In the genomic region with DNA sequence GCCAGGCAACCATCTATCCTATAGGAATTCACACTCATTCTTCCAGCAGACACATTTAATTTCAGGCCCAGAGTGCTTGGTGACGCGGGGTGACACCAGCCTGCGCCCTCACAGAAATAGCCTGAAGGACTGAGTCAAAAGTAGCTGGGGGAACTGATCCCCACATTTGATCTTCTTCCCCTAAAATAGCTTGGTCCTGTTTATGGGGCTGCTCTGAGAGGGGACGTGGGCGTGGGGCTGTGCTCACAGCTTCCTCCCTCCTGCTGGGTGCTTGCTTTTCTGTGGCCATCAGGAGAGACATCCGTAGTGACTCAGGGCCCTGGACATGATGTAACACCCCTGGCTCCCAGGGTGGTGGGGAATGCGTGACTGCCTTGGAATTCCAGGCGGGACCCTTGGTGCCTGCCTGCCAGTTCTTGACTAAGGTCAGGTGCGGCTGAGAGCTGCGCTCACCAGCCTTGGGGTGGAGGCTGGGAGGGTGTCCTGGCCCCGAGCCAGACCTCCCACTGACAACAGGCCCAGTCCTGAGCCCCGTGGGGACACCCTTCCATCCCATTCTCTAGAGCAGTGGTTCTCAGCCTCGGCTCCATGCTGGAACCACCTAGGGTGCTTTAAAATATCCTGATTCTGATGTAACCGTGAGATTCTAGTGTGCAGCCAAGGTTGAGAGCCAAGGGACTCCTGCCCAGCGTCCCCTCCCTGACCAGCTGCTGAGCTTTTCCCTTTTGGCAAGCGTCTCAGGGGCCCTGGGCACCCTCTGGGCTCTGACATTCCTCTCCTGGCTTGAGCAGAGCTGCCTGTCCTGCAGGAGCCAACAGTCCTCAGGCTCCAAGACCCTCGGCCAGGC, we compare ENCODE assay signal across 8 cellular contexts. TPM values are rescaled to one million over a fixed set of nuclear protein-coding genes. Genes with fewer than 3 reads are reported as not detected.
DNase-seq lines count a peak whose midpoint lies in the region; ATAC-seq lines count a peak whose summit lies in the region.

No MANE protein-coding gene starts in this region.

- H3K4me1 Mint-ChIP-seq in activated CD4-positive, alpha-beta T cell treated with anti-CD3 and anti-CD28 coated beads for 36 hours, result peaks cover 17% of the 10 kb centered on the region

- H3K9me3 Mint-ChIP-seq in activated CD4-positive, alpha-beta T cell treated with anti-CD3 and anti-CD28 coated beads for 36 hours (ENCODE audit: low read depth), result no peaks in the 10 kb centered on the region

- intact Hi-C loops in activated CD4-positive, alpha-beta T cell treated with anti-CD3 and anti-CD28 coated beads for 36 hours (cut with DNase I, micrococcal nuclease), result loop anchor here in 1 of 2 experiments (5.0 kb wide), 1 partner anchor 221 kb away; no protein-coding TSS in a partner anchor

- no peak overlapping the region for H3K4me3 Mint-ChIP-seq in activated CD4-positive, alpha-beta T cell treated with anti-CD3 and anti-CD28 coated beads for 36 hours

- no peak overlapping the region for H3K27ac Mint-ChIP-seq in activated CD4-positive, alpha-beta T cell treated with anti-CD3 and anti-CD28 coated beads for 36 hours

- in situ Hi-C loops in Caki2 (cut with HindIII; ENCODE audit: low pct_unique_long_range_greater_than_20kb, low sequenced_read_pairs), result no loop called here

- peaks cover 1% of the 10 kb centered on the region for H3K27me3 Mint-ChIP-seq in activated CD4-positive, alpha-beta T cell treated with anti-CD3 and anti-CD28 coated beads for 36 hours

- DNase-seq in Caki2 (ENCODE audit: low read depth) (peak; percentile 94), NCI-H2227 (lab: John Stamatoyannopoulos, UW; ENCODE audit: unreplicated experiment) (peak; percentile 85), dermis blood vessel endothelial cell (peak; percentile 86), myocyte (ENCODE audit: low read depth) (peak; percentile 92), NK-92 (lab: John Stamatoyannopoulos, UW; ENCODE audit: unreplicated experiment) (no peak), GM19240 (ENCODE audit: insufficient read length, low spot score) (no peak)
- no peak for DNase-seq in activated CD4-positive, alpha-beta T cell treated with anti-CD3 and anti-CD28 coated beads for 36 hours

- CTCF ChIA-PET in activated CD4-positive, alpha-beta T cell treated with anti-CD3 and anti-CD28 coated beads for 36 hours (lab: Charles Lee), result no interaction called here

- POLR2A ChIA-PET in activated CD4-positive, alpha-beta T cell treated with anti-CD3 and anti-CD28 coated beads for 36 hours (lab: Charles Lee), result no interaction called here

- H3K36me3 Mint-ChIP-seq in activated CD4-positive, alpha-beta T cell treated with anti-CD3 and anti-CD28 coated beads for 36 hours (ENCODE audit: low read depth), result no peaks in the 10 kb centered on the region

- ATAC-seq in activated CD4-positive, alpha-beta T cell treated with anti-CD3 and anti-CD28 coated beads for 36 hours, result no peak
- no peak for ATAC-seq in HG02798 (IDR thresholded peaks at IDR 0.05; ENCODE audit: poor library complexity, unreplicated experiment)

RNA-seq across cellular contexts. Expression of a gene that starts 47.4 kb away (rescaled TPM):
- total RNA-seq in Caki2 (2014; rRNA removed; shearing (Covaris generic); ENCODE audit: low replicate concordance), result 38.0 and 50.2 TPM in 2 replicates
- total RNA-seq in dermis blood vessel endothelial cell (6.2 and 9.0 TPM in 2 replicates), myocyte (2.7 and 3.0 TPM in 2 replicates)
- 24.2 TPM for polyA plus RNA-seq in myocyte (2012)
- 1 to 10 TPM; 7.2 to 9.3 TPM for total RNA-seq in activated CD4-positive, alpha-beta T cell treated with anti-CD3 and anti-CD28 coated beads for 36 hours

Comparison
In these comparisons a context has a peak if more than half of its experiments do, and no peak if none do; other contexts are left out.
1. DNase-seq: peak in Caki2 (single experiment), NCI-H2227 (single experiment), dermis blood vessel endothelial cell (single experiment) and myocyte (single experiment); none in NK-92 (single experiment), activated CD4-positive, alpha-beta T cell treated with anti-CD3 and anti-CD28 coated beads for 36 hours (single experiment) and GM19240 (single experiment).